8 cellular contexts compared by ENCODE assay signal in genomic region chr3:40308725-40309438, GRCh38. TPM values are rescaled to one million over a fixed set of nuclear protein-coding genes. Genes with fewer than 3 reads are reported as not detected.
DNase-seq lines count a peak whose midpoint lies in the region; ATAC-seq, FAIRE-seq and TF ChIP-seq lines count a peak whose summit lies in the region.

No MANE protein-coding gene starts in this region.

- no peak for ATAC-seq in activated T-cell treated with anti-CD3 and anti-CD28 coated beads, Interleukin-2, amount 50 U/mL, for 72 hours (replicated peaks in 1 of 2)
- peak in 3 of 4 donors; percentile 5 to 11 (median 8) for ATAC-seq in pancreas

- H4K20me1 ChIP-seq in fibroblast of lung (ENCODE audit: control insufficient read depth, extremely low read depth, insufficient read depth, low read length): no peaks in the 10 kb centered on the region

- WGBS in pancreas, 2 donors: 14 to 18% methylated on average over 21 of the region's 21 CpGs

- H3K9ac ChIP-seq in fibroblast of lung (ENCODE audit: insufficient read depth, low read length): peak overlapping the region; percentile 64

- peak overlapping the region; percentile 88 to 99 (median 94) for H3K4me3 ChIP-seq in Peyer's patch
- peak overlapping the region; percentile 61 to 71 (median 64) for H3K4me3 ChIP-seq in fibroblast of lung (replicated peaks in 1 of 4; ENCODE audit: control extremely low read depth in 1 of 4, insufficient read depth in 1 of 4, low read depth in 3 of 4, low read length in 4 of 4)
- H3K4me3 ChIP-seq in pancreas: peak overlapping the region; percentile 31 to 98 (median 90)

- no peaks in the 10 kb centered on the region for H3K9me3 ChIP-seq in Peyer's patch
- no peaks in the 10 kb centered on the region for H3K9me3 ChIP-seq in fibroblast of lung (ENCODE audit: control insufficient read depth, insufficient read depth, low read depth, low read length)
- H3K9me3 ChIP-seq in pancreas: no peaks in the 10 kb centered on the region

- peak overlapping the region; percentile 84 for H3K4me2 ChIP-seq in fibroblast of lung (ENCODE audit: extremely low read depth, insufficient read depth, low read length)

- intact Hi-C loops in pancreas (cut with DNase I): no loop called here

- peak overlapping the region; percentile 99 for H3K4me3 Mint-ChIP-seq in activated T-cell treated with anti-CD3 and anti-CD28 coated beads, Interleukin-2, amount 50 U/mL, for 72 hours

- H3K9me3 Mint-ChIP-seq in activated T-cell treated with anti-CD3 and anti-CD28 coated beads, Interleukin-2, amount 50 U/mL, for 72 hours: no peaks in the 10 kb centered on the region

- H3K79me2 ChIP-seq in fibroblast of lung (ENCODE audit: control insufficient read depth, insufficient read depth, low read length): peaks cover 18% of the 10 kb centered on the region

- peak overlapping the region; percentile 100 for H3K27ac Mint-ChIP-seq in activated T-cell treated with anti-CD3 and anti-CD28 coated beads, Interleukin-2, amount 50 U/mL, for 72 hours

- TF ChIP-seq CTCF in Peyer's patch (IDR thresholded peaks at IDR 0.05) (no peak), fibroblast of lung (conservative IDR thresholded peaks at IDR 0.05 in 1 of 2, IDR thresholded peaks at IDR 0.05 in 1 of 2; ENCODE audit: low read depth in 1 of 2, low read length in 2 of 2) (no peak), pancreas (IDR thresholded peaks at IDR 0.05) (no peak)

- H3K27ac ChIP-seq in Peyer's patch (peak overlapping the region; percentile 83 to 96 (median 94)), fibroblast of lung (ENCODE audit: insufficient read depth, low read length) (peak overlapping the region; percentile 93), pancreas (peak overlapping the region; percentile 73 to 95 (median 88))

- H3K36me3 Mint-ChIP-seq in activated T-cell treated with anti-CD3 and anti-CD28 coated beads, Interleukin-2, amount 50 U/mL, for 72 hours (ENCODE audit: insufficient read depth in 2 of 2): peaks cover 4 to 18% of the 10 kb centered on the region in 2 donors

- H3K4me1 Mint-ChIP-seq in activated T-cell treated with anti-CD3 and anti-CD28 coated beads, Interleukin-2, amount 50 U/mL, for 72 hours (ENCODE audit: low read depth): peaks cover 29% of the 10 kb centered on the region

- peaks cover 0 to 25% (median 0%) of the 10 kb centered on the region in 3 donors for H3K36me3 ChIP-seq in Peyer's patch
- no peaks in the 10 kb centered on the region for H3K36me3 ChIP-seq in fibroblast of lung (ENCODE audit: control insufficient read depth, insufficient read depth, low read length)
- H3K36me3 ChIP-seq in pancreas: peaks cover 0 to 16% (median 0%) of the 10 kb centered on the region in 3 donors

- no peak for FAIRE-seq in pancreas (lab: Jason Lieb, UNC)

- H3K4me1 ChIP-seq in Peyer's patch: peaks cover 0 to 27% (median 0%) of the 10 kb centered on the region in 4 donors
- peaks cover 2% of the 10 kb centered on the region for H3K4me1 ChIP-seq in fibroblast of lung (ENCODE audit: control insufficient read depth, extremely low read depth, insufficient read depth, low read length)
- peaks cover 10 to 19% (median 13%) of the 10 kb centered on the region in 3 donors for H3K4me1 ChIP-seq in pancreas

- H3K27me3 ChIP-seq in Peyer's patch: no peaks in the 10 kb centered on the region
- no peaks in the 10 kb centered on the region for H3K27me3 ChIP-seq in fibroblast of lung (ENCODE audit: control insufficient read depth, insufficient read depth, low read length)
- no peaks in the 10 kb centered on the region for H3K27me3 ChIP-seq in pancreas

- TF ChIP-seq POLR2A in Peyer's patch (IDR thresholded peaks at IDR 0.05): no peak

- H3K27me3 Mint-ChIP-seq in activated T-cell treated with anti-CD3 and anti-CD28 coated beads, Interleukin-2, amount 50 U/mL, for 72 hours (ENCODE audit: low read depth): no peaks in the 10 kb centered on the region

- peak overlapping the region; percentile 90 for H2AFZ ChIP-seq in fibroblast of lung (ENCODE audit: low read length)

- no peak for DNase-seq in activated T-cell treated with anti-CD3 and anti-CD28 coated beads, Interleukin-2, amount 50 U/mL, for 72 hours
- DNase-seq in activated T-cell treated with anti-CD3 and anti-CD28 coated beads, Interleukin-2, amount 50 U/mL, for 1 hour: no peak
- DNase-seq in Peyer's patch (no peak), fibroblast of lung (ENCODE audit: low read depth in 2 of 2) (no peak), pancreas (no peak), NCI-H2196 treated with DMSO at 0.1 percent for 48 hours (lab: John Stamatoyannopoulos, UW; ENCODE audit: unreplicated experiment) (no peak), H4 (ENCODE audit: low spot score) (no peak), cerebellar nuclear complex (lab: John Stamatoyannopoulos, UW) (no peak)

RNA-seq across cellular contexts. Expression of gene EIF1B, which starts 0.6 kb away (rescaled TPM):
- 10 to 100 TPM; 89.6 to 92.4 TPM for total RNA-seq in activated T-cell treated with anti-CD3 and anti-CD28 coated beads, Interleukin-2, amount 50 U/mL, for 72 hours
- 10 to 100 TPM; 24.3 to 35.7 (median 32.5) TPM for total RNA-seq in Peyer's patch
- total RNA-seq in fibroblast of lung: 20.0 and 24.8 TPM in 2 replicates
- polyA plus RNA-seq in fibroblast of lung: 34.5 and 36.7 TPM in 2 replicates
- 41.7 and 44.7 TPM in 2 replicates for polyA plus RNA-seq in fibroblast of lung (2012)
- 4.2 TPM in 1 of 2 replicates, not detected in the other for polyA minus RNA-seq in fibroblast of lung (ENCODE audit: low replicate concordance)
- 10 to 100 TPM; 18.2 to 26.1 (median 20.5) TPM for total RNA-seq in pancreas
- polyA plus RNA-seq in pancreas: 10 to 100 TPM; 19.4 to 64.3 TPM
- total RNA-seq in H4 (2014; rRNA removed; shearing (Covaris generic)): 11.4 and 16.2 TPM in 2 replicates

Comparison
In these comparisons a context has a peak if more than half of its experiments do, and no peak if none do; other contexts are left out.
1. ATAC-seq: peak in pancreas (3 of 4); none in activated T-cell treated with anti-CD3 and anti-CD28 coated beads, Interleukin-2, amount 50 U/mL, for 72 hours (0 of 2).
2. Peak in every context shown above with its lines, with median percentiles within 50 percentile points of each other: H3K27ac ChIP-seq and H3K4me3 ChIP-seq.